In the genomic region with DNA sequence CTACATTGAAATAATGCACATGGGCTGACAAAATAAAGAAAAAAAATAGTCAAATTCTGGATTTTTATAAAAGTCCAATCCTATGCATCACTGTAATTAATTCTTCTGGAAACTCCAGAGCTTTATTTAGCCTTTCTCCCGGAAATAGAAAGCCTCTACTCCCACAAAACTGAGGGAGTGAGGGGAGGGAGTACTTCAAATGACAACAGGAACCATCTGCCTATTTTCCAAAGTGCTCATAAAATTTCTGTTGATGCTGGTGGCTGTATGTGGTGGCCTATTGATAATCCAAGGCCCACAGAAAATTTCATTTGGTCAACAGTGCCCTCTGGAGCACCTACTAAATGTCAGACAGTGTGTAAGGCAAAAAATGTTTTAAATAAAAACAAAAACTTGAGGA, we compare ENCODE assay signal across 21 cellular contexts.
DNase-seq lines count a peak whose midpoint lies in the region; FAIRE-seq lines count a peak whose summit lies in the region.
"Had no signal": no experiment of that assay in that cellular context is flagged by ENCODE, and none has a peak within 500 bp of the region (broad histone marks: within the 10 kb centered on the region; RNA-seq: fewer than 3 reads in every experiment).

No MANE protein-coding gene starts in this region.

- peaks cover 6% of the 10 kb centered on the region for H3K9me3 Mint-ChIP-seq in activated CD4-positive, alpha-beta T cell treated with anti-CD3 and anti-CD28 coated beads, Interleukin-2, amount 10 ng/mL, durations not matched to agents 24 days and 14 days
- H3K9me3 Mint-ChIP-seq in immature natural killer cell = no peaks in the 10 kb centered on the region
- H3K9me3 Mint-ChIP-seq: GM23338 had no signal

- peaks cover 1% of the 10 kb centered on the region for H3K36me3 Mint-ChIP-seq in activated CD4-positive, alpha-beta T cell treated with anti-CD3 and anti-CD28 coated beads, Interleukin-2, amount 10 ng/mL, durations not matched to agents 24 days and 14 days (ENCODE audit: low read depth)
- H3K36me3 Mint-ChIP-seq in immature natural killer cell = no peaks in the 10 kb centered on the region
- H3K36me3 Mint-ChIP-seq: CD4-positive, CD25-positive, alpha-beta regulatory T cell had no signal

- FAIRE-seq in endometrium (lab: Jason Lieb, UNC) = peak; percentile 90
- FAIRE-seq: A549, RCC 7860 had no signal

- peak; percentile 8 for DNase-seq in activated CD4-positive, alpha-beta T cell treated with anti-CD3 and anti-CD28 coated beads, Interleukin-2, amount 10 ng/mL, durations not matched to agents 24 days and 14 days
- no peak for DNase-seq in activated CD4-positive, alpha-beta T cell treated with anti-CD3 and anti-CD28 coated beads for 48 hours
- DNase-seq in SK-N-MC (ENCODE audit: low read depth, low spot score) (no peak), immature natural killer cell (no peak), T-helper 1 cell (no peak), NCI-H526 (lab: John Stamatoyannopoulos, UW) (no peak), DMS114 treated with DMSO at 0.1 percent for 48 hours (lab: John Stamatoyannopoulos, UW; ENCODE audit: unreplicated experiment) (no peak)
- DNase-seq: CD4-positive, CD25-positive, alpha-beta regulatory T cell; GF-D8; KG1; MG63; NCI-H1092 treated with DMSO at 0.1 percent for 48 hours; NCI-H187; NCI-H2227 treated with DMSO at 0.1 percent for 48 hours; NCI-H748 treated with DMSO at 0.1 percent for 48 hours; SHP77 had no signal

- no peak overlapping the region for H3K9ac ChIP-seq in SK-N-MC (ENCODE audit: insufficient read length)

- H3K27me3 Mint-ChIP-seq in activated CD4-positive, alpha-beta T cell treated with anti-CD3 and anti-CD28 coated beads, Interleukin-2, amount 10 ng/mL, durations not matched to agents 24 days and 14 days = no peaks in the 10 kb centered on the region
- H3K27me3 Mint-ChIP-seq in immature natural killer cell (ENCODE audit: low read depth in 3 of 3) = no peaks in the 10 kb centered on the region
- H3K27me3 Mint-ChIP-seq: CD4-positive, CD25-positive, alpha-beta regulatory T cell had no signal

- no peak overlapping the region for H3K4me3 Mint-ChIP-seq in activated CD4-positive, alpha-beta T cell treated with anti-CD3 and anti-CD28 coated beads, Interleukin-2, amount 10 ng/mL, durations not matched to agents 24 days and 14 days
- no peak overlapping the region for H3K4me3 Mint-ChIP-seq in immature natural killer cell
- H3K4me3 Mint-ChIP-seq: CD4-positive, CD25-positive, alpha-beta regulatory T cell; GM23338 had no signal

- H3K4me1 Mint-ChIP-seq in activated CD4-positive, alpha-beta T cell treated with anti-CD3 and anti-CD28 coated beads, Interleukin-2, amount 10 ng/mL, durations not matched to agents 24 days and 14 days = no peaks in the 10 kb centered on the region
- H3K4me1 Mint-ChIP-seq in immature natural killer cell = peaks cover 14 to 42% of the 10 kb centered on the region in 2 donors

- peak overlapping the region; percentile 19; the same call in 1 of the 2 replicates for H3K4me3 ChIP-seq in SK-N-MC
- H3K4me3 ChIP-seq: A549, GM23338, MG63 had no signal

- intact Hi-C loops in activated CD4-positive, alpha-beta T cell treated with anti-CD3 and anti-CD28 coated beads, Interleukin-2, amount 10 ng/mL, durations not matched to agents 24 days and 14 days (cut with micrococcal nuclease) = no loop called here

- no peak overlapping the region for H3K27ac Mint-ChIP-seq in activated CD4-positive, alpha-beta T cell treated with anti-CD3 and anti-CD28 coated beads, Interleukin-2, amount 10 ng/mL, durations not matched to agents 24 days and 14 days
- H3K27ac Mint-ChIP-seq in immature natural killer cell = peak overlapping the region in 2 of 6 donors; percentile 1 to 27
- H3K27ac Mint-ChIP-seq: CD4-positive, CD25-positive, alpha-beta regulatory T cell; GM23338 had no signal

- no peaks in the 10 kb centered on the region for H3K9me3 ChIP-seq in SK-N-MC (ENCODE audit: low read depth, low read length)
- H3K9me3 ChIP-seq: A549, MG63 had no signal

- H3K27ac ChIP-seq in SK-N-MC = peak overlapping the region; percentile 52; the same call in 1 of the 2 replicates
- H3K27ac ChIP-seq: A549, HL-60 had no signal

- H3K36me3 ChIP-seq in SK-N-MC (ENCODE audit: insufficient read depth, low read length) = no peaks in the 10 kb centered on the region
- H3K36me3 ChIP-seq: MG63 had no signal
